Comparison of ENCODE assay signal across 8 cellular contexts in genomic region chr4:47463235-47463956, GRCh38. TPM values are rescaled to one million over a fixed set of nuclear protein-coding genes. Genes with fewer than 3 reads are reported as not detected.
A peak's percentile ranks its signal among the peaks of the same experiment; 100 is the strongest.
DNase-seq lines count a peak whose midpoint lies in the region; ATAC-seq and TF ChIP-seq lines count a peak whose summit lies in the region.

Gene COMMD8, minus strand, starts transcription at chr4:47463702. Its CDS starts 51 bp downstream, at chr4:47463651.

- no peak for TF ChIP-seq CTCF in epithelial cell of esophagus (IDR thresholded peaks at IDR 0.05; ENCODE audit: insufficient read depth, low read depth, low read length, missing control alignments)

- ATAC-seq in GM21576 (IDR thresholded peaks at IDR 0.05; ENCODE audit: unreplicated experiment) = peak; percentile 88

- DNase-seq in DMS53 (lab: John Stamatoyannopoulos, UW) (peak; percentile 100), OCI-M2 (lab: John Stamatoyannopoulos, UW; ENCODE audit: unreplicated experiment) (peak; percentile 5), activated T-cell treated with anti-CD3 and anti-CD28 coated beads for 4 hours (peak; percentile 96), epithelial cell of esophagus (ENCODE audit: low read depth) (peak; percentile 96)
- DNase-seq in stimulated activated CD8-positive, alpha-beta memory T cell treated with anti-CD3 and anti-CD28 coated beads, Interleukin-4, amount 100 ng/mL, for 1 hour (ENCODE audit: low read depth in 2 of 2, low spot score in 1 of 2) = peak; percentile 94 to 96

- H3K4me3 ChIP-seq in epithelial cell of esophagus (ENCODE audit: low read length) (peak within 1 kb of the TSS; percentile 79), mononuclear cell (ENCODE audit: low read length) (peak within 1 kb of the TSS; percentile 78)

- no peaks in the 10 kb centered on the region for H3K9me3 ChIP-seq in mononuclear cell (ENCODE audit: low read depth, low read length)

- H3K4me1 ChIP-seq in mononuclear cell (ENCODE audit: insufficient read depth, low read length) = peaks cover 20% of the 10 kb centered on the region

- no peak for TF ChIP-seq EP300 in Ishikawa (IDR thresholded peaks at IDR 0.05; ENCODE audit: borderline replicate concordance)

- H3K27me3 ChIP-seq in mononuclear cell (ENCODE audit: insufficient read depth, low read length) = no peaks in the 10 kb centered on the region

- TF ChIP-seq RAD21 in Ishikawa (IDR thresholded peaks at IDR 0.05; ENCODE audit: low read depth) = no peak

TF ChIP-seq in Ishikawa, 13 proteins besides CTCF, POLR2A, EP300 and RAD21:
- TF ChIP-seq TAF1 (IDR thresholded peaks at IDR 0.05; ENCODE audit: low read depth) = peak; percentile 78
- TF ChIP-seq YY1 (IDR thresholded peaks at IDR 0.05; ENCODE audit: low read depth) = 0 out of 2 replicates have a peak, but pooled peaks have one; percentile 45
- no peak for TF ChIP-seq ZBTB7A (IDR thresholded peaks at IDR 0.05; ENCODE audit: low read depth)
- TF ChIP-seq FOXM1 (IDR thresholded peaks at IDR 0.05; ENCODE audit: borderline replicate concordance, low read depth) = no peak
- TF ChIP-seq TEAD4 (IDR thresholded peaks at IDR 0.05) = no peak
- no peak for TF ChIP-seq CREB1 (IDR thresholded peaks at IDR 0.05; ENCODE audit: low read depth)
- peak; percentile 86 for TF ChIP-seq MAX (IDR thresholded peaks at IDR 0.05)
- no peak for TF ChIP-seq CEBPB (IDR thresholded peaks at IDR 0.05)
- TF ChIP-seq TCF12 (IDR thresholded peaks at IDR 0.05; ENCODE audit: low read depth) = 0 out of 2 replicates have a peak, but pooled peaks have one; percentile 31
- no peak for TF ChIP-seq EGR1 (IDR thresholded peaks at IDR 0.05)
- no peak for TF ChIP-seq REST (IDR thresholded peaks at IDR 0.05; ENCODE audit: low read depth)
- TF ChIP-seq NFIC (IDR thresholded peaks at IDR 0.05) = no peak
- peak; percentile 100 for TF ChIP-seq USF1 (IDR thresholded peaks at IDR 0.05)

RNA-seq across cellular contexts. Expression of gene COMMD8, which starts in this region (rescaled TPM):
- total RNA-seq in mononuclear cell = 10.1 TPM

Comparison
In these comparisons a context has a peak if more than half of its experiments do, and no peak if none do; other contexts are left out.
1. Peak in every context shown above with its lines: DNase-seq, ATAC-seq and H3K4me3 ChIP-seq.
2. DNase-seq: peak in every context shown above with its lines; median percentile 100 in DMS53; 96 in activated T-cell treated with anti-CD3 and anti-CD28 coated beads for 4 hours; 96 in epithelial cell of esophagus; 95 in stimulated activated CD8-positive, alpha-beta memory T cell treated with anti-CD3 and anti-CD28 coated beads, Interleukin-4, amount 100 ng/mL, for 1 hour; 5 in OCI-M2.